8 cellular contexts compared by ENCODE assay signal in genomic region chr17:81295031-81295677, GRCh38. TPM values are rescaled to one million over a fixed set of nuclear protein-coding genes. Genes with fewer than 3 reads are reported as not detected.
DNase-seq lines count a peak whose midpoint lies in the region; ATAC-seq and TF ChIP-seq lines count a peak whose summit lies in the region.

SLC38A10 (minus strand) TSS chr17:81295307; CDS start chr17:81294921, 386 bp downstream.

- ATAC-seq in HG02588 (IDR thresholded peaks at IDR 0.05; ENCODE audit: unreplicated experiment) (peak; percentile 87), Right ventricle myocardium superior (ENCODE audit: poor library complexity) (peak; percentile 95)
- peak; percentile 93 for ATAC-seq in activated naive CD8-positive, alpha-beta T cell treated with anti-CD3 and anti-CD28 coated beads, Interleukin-2, amount 50 U/mL, for 24 hours

- peaks cover 5 to 14% of the 10 kb centered on the region in 2 experiments for H3K4me1 ChIP-seq in trophoblast cell (ENCODE audit: control insufficient read depth in 1 of 2, insufficient read depth in 2 of 2, low read length in 2 of 2)
- H3K4me1 ChIP-seq in tibial artery, result peaks cover 0 to 44% (median 31%) of the 10 kb centered on the region in 4 donors

- H4K91ac ChIP-seq in trophoblast cell (ENCODE audit: low read depth, low read length), result peak within 1 kb of the TSS; percentile 83

- H3K36me3 ChIP-seq in trophoblast cell (ENCODE audit: control insufficient read depth in 1 of 2, insufficient read depth in 2 of 2, low read length in 2 of 2) (peaks cover 0 to 3% of the 10 kb centered on the region in 2 experiments), tibial artery (no peaks in the 10 kb centered on the region)

- H2BK120ac ChIP-seq in trophoblast cell (ENCODE audit: insufficient read depth, low read length, poor library complexity), result peak within 1 kb of the TSS; percentile 62

- peaks cover 1% of the 10 kb centered on the region for H3K9me3 ChIP-seq in trophoblast cell (ENCODE audit: insufficient read depth, low read depth, low read length)
- H3K9me3 ChIP-seq in tibial artery, result no peaks in the 10 kb centered on the region

- H3K18ac ChIP-seq in trophoblast cell (ENCODE audit: low read length), result peak within 1 kb of the TSS; percentile 85

- peak within 1 kb of the TSS; percentile 73 for H2BK5ac ChIP-seq in trophoblast cell (ENCODE audit: low read depth, low read length, poor library complexity)

- H3K4me1 Mint-ChIP-seq in activated naive CD8-positive, alpha-beta T cell treated with anti-CD3 and anti-CD28 coated beads, Interleukin-2, amount 50 U/mL, for 24 hours, result peaks cover 35% of the 10 kb centered on the region

- peak within 1 kb of the TSS; percentile 98 for H4K8ac ChIP-seq in trophoblast cell (ENCODE audit: low read depth, low read length)

- H3K9me3 Mint-ChIP-seq in activated naive CD8-positive, alpha-beta T cell treated with anti-CD3 and anti-CD28 coated beads, Interleukin-2, amount 50 U/mL, for 24 hours, result no peaks in the 10 kb centered on the region

- peak within 1 kb of the TSS; percentile 89 for H3K9ac ChIP-seq in trophoblast cell (ENCODE audit: low read length)

- DNase-seq in GM12865 (ENCODE audit: low read depth) (peak; percentile 92), NCI-H1105 (lab: John Stamatoyannopoulos, UW) (peak; percentile 74), T follicular helper cell (ENCODE audit: low read depth) (peak; percentile 84), Right ventricle myocardium superior (peak; percentile 96), trophoblast cell (peak; percentile 92 to 96), tibial artery (peak; percentile 91 to 94)
- peak; percentile 92 for DNase-seq in activated naive CD8-positive, alpha-beta T cell treated with anti-CD3 and anti-CD28 coated beads, Interleukin-2, amount 50 U/mL, for 24 hours

- TF ChIP-seq CTCF in GM12865 (IDR thresholded peaks at IDR 0.05; ENCODE audit: insufficient read depth, low read depth, low read length, missing control alignments), result peak; percentile 3
- peak in 1 of 2 experiments; percentile 6 for TF ChIP-seq CTCF in tibial artery (IDR thresholded peaks at IDR 0.05)

- H2AK5ac ChIP-seq in trophoblast cell (ENCODE audit: low read length), result peak within 1 kb of the TSS; percentile 87

- H3K27me3 ChIP-seq in trophoblast cell (ENCODE audit: insufficient read depth, low read length) (no peaks in the 10 kb centered on the region), tibial artery (no peaks in the 10 kb centered on the region)

- H3K4me3 ChIP-seq in GM12865 (ENCODE audit: low read depth, low read length) (peak within 1 kb of the TSS; percentile 92), trophoblast cell (ENCODE audit: low read depth, low read length) (peak within 1 kb of the TSS; percentile 83), tibial artery (peak within 1 kb of the TSS; percentile 93 to 97)

- peak within 1 kb of the TSS; percentile 80 for H2AFZ ChIP-seq in trophoblast cell (ENCODE audit: insufficient read depth, low read length, poor library complexity)

- intact Hi-C loops in Right ventricle myocardium superior (cut with DNase I), result loop anchor here (5.0 kb wide), 1 partner anchor 97 kb away; no protein-coding TSS in a partner anchor
- intact Hi-C loops in tibial artery (cut with DNase I; ENCODE audit: low total_unique reads), result no loop called here

- H3K4me2 ChIP-seq in trophoblast cell (ENCODE audit: low read length), result peak within 1 kb of the TSS; percentile 82

- peak within 1 kb of the TSS; percentile 66 for H3K4ac ChIP-seq in trophoblast cell (ENCODE audit: low read depth, low read length)

- H4K12ac ChIP-seq in trophoblast cell (ENCODE audit: low read depth, low read length), result peak within 1 kb of the TSS; percentile 88

- no CpG with 5 or more reads among the region's 59 CpGs for WGBS in trophoblast cell (ENCODE audit: extremely low coverage, insufficient coverage, insufficient read length)

- H3K79me2 ChIP-seq in trophoblast cell (ENCODE audit: control insufficient read depth, insufficient read depth, low read length, poor library complexity), result peaks cover 13% of the 10 kb centered on the region

- H3K27ac Mint-ChIP-seq in activated naive CD8-positive, alpha-beta T cell treated with anti-CD3 and anti-CD28 coated beads, Interleukin-2, amount 50 U/mL, for 24 hours, result peak within 1 kb of the TSS; percentile 86

- peak within 1 kb of the TSS; percentile 69 for H3K27ac ChIP-seq in trophoblast cell (ENCODE audit: low read depth, low read length)
- peak within 1 kb of the TSS; percentile 92 to 96 for H3K27ac ChIP-seq in tibial artery

- H3K79me1 ChIP-seq in trophoblast cell (ENCODE audit: low read length), result peaks cover 11% of the 10 kb centered on the region

- no peaks in the 10 kb centered on the region for H3K27me3 Mint-ChIP-seq in activated naive CD8-positive, alpha-beta T cell treated with anti-CD3 and anti-CD28 coated beads, Interleukin-2, amount 50 U/mL, for 24 hours

- H2BK12ac ChIP-seq in trophoblast cell (ENCODE audit: low read length), result no peak within 1 kb of the TSS

- peak within 1 kb of the TSS; percentile 87 for H3K4me3 Mint-ChIP-seq in activated naive CD8-positive, alpha-beta T cell treated with anti-CD3 and anti-CD28 coated beads, Interleukin-2, amount 50 U/mL, for 24 hours

- no peak within 1 kb of the TSS for H3K23ac ChIP-seq in trophoblast cell (ENCODE audit: low read length)

- peaks cover 8% of the 10 kb centered on the region for H3K36me3 Mint-ChIP-seq in activated naive CD8-positive, alpha-beta T cell treated with anti-CD3 and anti-CD28 coated beads, Interleukin-2, amount 50 U/mL, for 24 hours (ENCODE audit: low read depth)

- H3K14ac ChIP-seq in trophoblast cell (ENCODE audit: low read length), result peak within 1 kb of the TSS; percentile 90

RNA-seq across cellular contexts. Expression of gene SLC38A10, which starts in this region (rescaled TPM):
- 41.3 TPM for total RNA-seq in Right ventricle myocardium superior
- polyA plus RNA-seq in trophoblast cell (2013), result 35.9 and 39.2 TPM in 2 replicates

Comparison
In these comparisons a context has a peak if more than half of its experiments do, and no peak if none do; other contexts are left out.
1. Peak in every context shown above with its lines: DNase-seq, ATAC-seq, H3K4me3 ChIP-seq and H3K27ac ChIP-seq.